9 cellular contexts compared by ENCODE assay signal in the genomic region with DNA sequence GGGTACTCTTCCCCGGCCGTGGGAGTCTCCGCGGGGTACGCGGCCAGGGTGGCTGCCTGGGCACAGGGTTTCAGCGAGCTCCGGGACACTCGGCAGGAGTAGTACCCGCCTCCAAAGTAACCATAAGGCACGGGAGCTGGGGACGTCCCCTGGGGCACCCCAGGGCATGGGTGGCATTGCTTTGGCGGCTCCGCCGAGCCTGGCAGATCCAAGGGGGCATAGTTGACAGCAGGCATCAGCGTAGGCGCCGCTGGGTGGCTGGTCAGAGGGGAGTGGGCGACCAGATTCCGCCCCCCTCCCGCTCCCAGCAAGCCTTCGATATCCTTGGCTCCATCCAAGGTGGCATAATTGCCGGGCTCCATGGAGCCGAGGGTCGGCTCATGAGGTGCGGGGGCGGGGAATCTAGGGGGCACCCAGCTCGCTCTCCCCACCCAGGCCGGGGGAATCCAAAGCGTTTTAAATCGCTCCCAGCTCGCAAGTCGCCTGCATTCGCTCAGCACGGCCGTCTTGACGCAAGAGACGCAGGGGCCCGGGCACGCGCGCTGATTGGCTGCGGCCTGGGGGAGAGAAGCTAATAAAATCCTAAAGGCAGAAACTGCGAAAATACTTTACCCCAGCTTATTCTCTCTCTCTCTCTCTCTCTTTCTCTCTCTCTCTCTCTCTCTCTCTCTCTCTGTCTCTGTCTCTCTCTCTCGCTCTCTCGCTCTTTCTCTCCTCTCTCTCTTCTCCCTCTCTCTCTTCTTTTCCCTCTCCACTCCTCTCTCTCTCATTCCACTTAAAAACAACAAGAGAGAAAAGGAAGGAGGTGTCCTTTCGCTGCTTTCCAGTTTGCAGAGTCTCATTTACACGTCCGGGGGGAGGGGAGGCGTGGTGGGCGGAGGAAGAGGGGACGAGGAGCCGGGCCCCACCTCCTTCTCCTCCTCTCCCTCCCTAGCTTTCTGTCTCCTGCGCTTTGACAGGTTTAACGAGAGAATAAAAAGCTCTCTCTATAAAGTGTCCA. TPM values are rescaled to one million over a fixed set of nuclear protein-coding genes. Genes with fewer than 3 reads are reported as not detected.
DNase-seq lines count a peak whose midpoint lies in the region; ATAC-seq and TF ChIP-seq lines count a peak whose summit lies in the region.
"Had no signal": no experiment of that assay in that cellular context is flagged by ENCODE, and none has a peak within 500 bp of the region (broad histone marks: within the 10 kb centered on the region; RNA-seq: fewer than 3 reads in every experiment).

A gene (minus strand): TSS at position 519 of the 1,000 bp plus-strand sequence. CDS start 157 bp downstream, at position 362.

- POLR2A ChIA-PET in RWPE1 (lab: Yijun Ruan, JAX; ENCODE audit: low non-redundant PET) = interaction anchor here (0.6 kb wide), 1 partner anchor 248 kb away, joined by 5 read pairs; no protein-coding TSS in a partner anchor

- ATAC-seq in Right ventricle myocardium superior (ENCODE audit: poor library complexity) = peak; percentile 45

- peaks cover 97% of the 10 kb centered on the region for H3K27me3 ChIP-seq in neuron (ENCODE audit: insufficient read depth, low read length)

- H2AFZ ChIP-seq in neuron (ENCODE audit: low read depth, low read length) = peak within 1 kb of the TSS; percentile 70

- H3K36me3 ChIP-seq in neuron (ENCODE audit: insufficient read depth, low read length) = no peaks in the 10 kb centered on the region

- TF ChIP-seq CTCF in RWPE1 (conservative IDR thresholded peaks at IDR 0.05; ENCODE audit: low read depth) = no peak

- H3K4me1 ChIP-seq in neuron (ENCODE audit: insufficient read depth, low read length) = peaks cover 6% of the 10 kb centered on the region

- CTCF ChIA-PET in RWPE1 (lab: Yijun Ruan, JAX) = interaction anchor here (0.7 to 1.1 kb wide), 3 partner anchors 9 to 151 kb away, joined by 3 read pairs; no protein-coding TSS in a partner anchor

- peak within 1 kb of the TSS; percentile 19 for H3K4me3 ChIP-seq in neuron (ENCODE audit: low read length)

- H3K9me3 ChIP-seq in neuron (ENCODE audit: low read length) = no peaks in the 10 kb centered on the region

- DNase-seq in Right ventricle myocardium superior = peak; percentile 64
- DNase-seq in cardiac septum (ENCODE audit: low spot score) = no peak
- DNase-seq in RWPE1 (ENCODE audit: low spot score) = peak; percentile 63
- peak; percentile 77 for DNase-seq in ecto neural progenitor cell (ENCODE audit: low spot score)
- DNase-seq in amniotic stem cell (lab: John Stamatoyannopoulos, UW) = no peak
- no peak for DNase-seq in GOT3 (lab: John Stamatoyannopoulos, UW)
- no peak for DNase-seq in NCI-H1092 treated with DMSO at 0.1 percent for 48 hours (lab: John Stamatoyannopoulos, UW)

- intact Hi-C loops in Right ventricle myocardium superior (cut with DNase I) (loop anchor here (5.0 kb wide), 2 partner anchors 64 to 149 kb away; no protein-coding TSS in a partner anchor), cardiac septum (cut with DNase I) (loop anchor here (5.0 kb wide), 1 partner anchor 59 kb away; no protein-coding TSS in a partner anchor)

- H3K27ac ChIP-seq in RWPE1 = peak within 1 kb of the TSS; percentile 25

RNA-seq across cellular contexts. Expression of the gene that starts here (rescaled TPM):
- total RNA-seq in Right ventricle myocardium superior (not detected), cardiac septum (0.05 TPM)
- total RNA-seq: aorta had no signal

Comparison
In these comparisons a context has a peak if more than half of its experiments do, and no peak if none do; other contexts are left out.
1. Peak in DNase-seq and ATAC-seq in Right ventricle myocardium superior; RNA of the gene not detected or under 1 TPM.
2. DNase-seq: peak in RWPE1 (single experiment) and ecto neural progenitor cell (single experiment); none in cardiac septum (single experiment), amniotic stem cell (single experiment), GOT3 (single experiment) and NCI-H1092 treated with DMSO at 0.1 percent for 48 hours (single experiment).